In genomic region chr9:107650321-107650720, GRCh38 we compare ENCODE assay signal across 23 cellular contexts.
A peak's percentile ranks its signal among the peaks of the same experiment; 100 is the strongest.
DNase-seq lines count a peak whose midpoint lies in the region; ATAC-seq, FAIRE-seq and TF ChIP-seq lines count a peak whose summit lies in the region.
"Had no signal": no experiment of that assay in that cellular context is flagged by ENCODE, and none has a peak within 500 bp of the region (broad histone marks: within the 10 kb centered on the region; RNA-seq: fewer than 3 reads in every experiment).

No MANE protein-coding gene starts in this region.

- FAIRE-seq in astrocyte (lab: Jason Lieb, UNC) = no peak
- FAIRE-seq: TTC549 had no signal

- no peaks in the 10 kb centered on the region for H3K36me3 ChIP-seq in astrocyte (ENCODE audit: insufficient read depth, low read length)
- H3K36me3 ChIP-seq: BLaER1, prostate gland had no signal

- H3K4me2 ChIP-seq in astrocyte (ENCODE audit: low read length) = peak overlapping the region; percentile 58
- H3K4me2 ChIP-seq: BLaER1 had no signal

- peak overlapping the region; percentile 20 for H2AFZ ChIP-seq in astrocyte (ENCODE audit: low read depth, low read length)

- no peak overlapping the region for H3K9ac ChIP-seq in astrocyte (ENCODE audit: low read length)
- H3K9ac ChIP-seq: BLaER1 had no signal

- TF ChIP-seq CTCF in HFFc6 (IDR thresholded peaks at IDR 0.05) (no peak), astrocyte (IDR thresholded peaks at IDR 0.05; ENCODE audit: insufficient read depth, low read depth, low read length) (no peak)

- H4K20me1 ChIP-seq in astrocyte (ENCODE audit: insufficient read depth, low read length) = no peaks in the 10 kb centered on the region
- H4K20me1 ChIP-seq: BLaER1 had no signal

- H3K79me2 ChIP-seq in astrocyte (ENCODE audit: insufficient read depth, low read length) = no peaks in the 10 kb centered on the region

- H3K27ac Mint-ChIP-seq in HFFc6 (peak overlapping the region; percentile 54), astrocyte (ENCODE audit: unreplicated experiment) (no peak overlapping the region)
- H3K27ac Mint-ChIP-seq in naive thymus-derived CD8-positive, alpha-beta T cell = no peak overlapping the region
- H3K27ac Mint-ChIP-seq: activated CD4-positive, alpha-beta T cell treated with anti-CD3 and anti-CD28 coated beads, Interleukin-2, amount 10 ng/mL, durations not matched to agents 7 days and 5 days; activated naive CD8-positive, alpha-beta T cell treated with anti-CD3 and anti-CD28 coated beads, Interleukin-2, amount 50 U/mL, for 24 hours; natural killer cell treated with Interleukin-12 subunit alpha and Interleukin-12 subunit beta and Interleukin-15 and Interleukin-18, amount 100 ng/mL, for 72 hours; type B pancreatic cell had no signal

- H3K4me1 Mint-ChIP-seq in HFFc6 (ENCODE audit: low read depth) = peaks cover 11% of the 10 kb centered on the region
- H3K4me1 Mint-ChIP-seq in astrocyte (ENCODE audit: low read depth, unreplicated experiment) = peaks cover 3% of the 10 kb centered on the region
- peaks cover 0 to 3% (median 0%) of the 10 kb centered on the region in 4 donors for H3K4me1 Mint-ChIP-seq in naive thymus-derived CD8-positive, alpha-beta T cell
- H3K4me1 Mint-ChIP-seq: activated CD4-positive, alpha-beta T cell treated with anti-CD3 and anti-CD28 coated beads, Interleukin-2, amount 10 ng/mL, durations not matched to agents 7 days and 5 days; activated naive CD8-positive, alpha-beta T cell treated with anti-CD3 and anti-CD28 coated beads, Interleukin-2, amount 50 U/mL, for 24 hours had no signal

- no peak overlapping the region for H3K27ac ChIP-seq in astrocyte (ENCODE audit: low read depth, low read length)
- H3K27ac ChIP-seq: BLaER1, epithelial cell of prostate, prostate gland, skin epidermis had no signal

- H3K4me3 Mint-ChIP-seq in HFFc6 (no peak overlapping the region), astrocyte (ENCODE audit: unreplicated experiment) (no peak overlapping the region)
- H3K4me3 Mint-ChIP-seq in naive thymus-derived CD8-positive, alpha-beta T cell = no peak overlapping the region
- H3K4me3 Mint-ChIP-seq: activated CD4-positive, alpha-beta T cell treated with anti-CD3 and anti-CD28 coated beads, Interleukin-2, amount 10 ng/mL, durations not matched to agents 7 days and 5 days; activated naive CD8-positive, alpha-beta T cell treated with anti-CD3 and anti-CD28 coated beads, Interleukin-2, amount 50 U/mL, for 24 hours; natural killer cell treated with Interleukin-12 subunit alpha and Interleukin-12 subunit beta and Interleukin-15 and Interleukin-18, amount 100 ng/mL, for 72 hours; type B pancreatic cell had no signal

- H3K27me3 Mint-ChIP-seq in HFFc6 (ENCODE audit: insufficient read depth) = peaks cover 9% of the 10 kb centered on the region
- peaks cover 32% of the 10 kb centered on the region for H3K27me3 Mint-ChIP-seq in astrocyte (ENCODE audit: low read depth, unreplicated experiment)
- peaks cover 0 to 29% (median 4%) of the 10 kb centered on the region in 5 donors for H3K27me3 Mint-ChIP-seq in naive thymus-derived CD8-positive, alpha-beta T cell
- H3K27me3 Mint-ChIP-seq: natural killer cell treated with Interleukin-12 subunit alpha and Interleukin-12 subunit beta and Interleukin-15 and Interleukin-18, amount 100 ng/mL, for 72 hours had no signal

- H3K4me1 ChIP-seq in astrocyte (ENCODE audit: insufficient read depth, low read length) = peaks cover 11% of the 10 kb centered on the region
- H3K4me1 ChIP-seq: prostate gland had no signal

- no peaks in the 10 kb centered on the region for H3K36me3 Mint-ChIP-seq in HFFc6 (ENCODE audit: low read depth)
- no peaks in the 10 kb centered on the region for H3K36me3 Mint-ChIP-seq in astrocyte (ENCODE audit: low read depth, unreplicated experiment)
- no peaks in the 10 kb centered on the region for H3K36me3 Mint-ChIP-seq in naive thymus-derived CD8-positive, alpha-beta T cell
- H3K36me3 Mint-ChIP-seq: natural killer cell treated with Interleukin-12 subunit alpha and Interleukin-12 subunit beta and Interleukin-15 and Interleukin-18, amount 100 ng/mL, for 72 hours; type B pancreatic cell had no signal

- no peak for ATAC-seq in naive thymus-derived CD8-positive, alpha-beta T cell
- ATAC-seq: activated naive CD8-positive, alpha-beta T cell treated with anti-CD3 and anti-CD28 coated beads, Interleukin-2, amount 50 U/mL, for 24 hours; left cardiac atrium had no signal

- H3K4me3 ChIP-seq in astrocyte (ENCODE audit: insufficient read depth, low read depth, low read length) = no peak overlapping the region
- H3K4me3 ChIP-seq: BLaER1, prostate gland, skin epidermis had no signal

- H3K27me3 ChIP-seq in astrocyte (ENCODE audit: insufficient read depth, low read length) = no peaks in the 10 kb centered on the region
- H3K27me3 ChIP-seq: BLaER1 had no signal

- H3K9me3 ChIP-seq in astrocyte (ENCODE audit: insufficient read depth, low read depth, low read length) = no peaks in the 10 kb centered on the region
- H3K9me3 ChIP-seq: BLaER1, prostate gland had no signal

- POLR2A ChIA-PET in naive thymus-derived CD8-positive, alpha-beta T cell (lab: Charles Lee) = no interaction called here

- peak; percentile 61 for DNase-seq in HFFc6
- peak; percentile 89 for DNase-seq in astrocyte (ENCODE audit: low read depth)
- DNase-seq in hepatic stellate cell (ENCODE audit: low spot score) = peak; percentile 26
- DNase-seq in NCI-H524 treated with DMSO at 0.1 percent for 48 hours (lab: John Stamatoyannopoulos, UW) = no peak
- no peak for DNase-seq in naive thymus-derived CD8-positive, alpha-beta T cell
- DNase-seq in superior temporal gyrus (ENCODE audit: extremely low spot score) = no peak
- DNase-seq in UCSD-AML1 (lab: John Stamatoyannopoulos, UW; ENCODE audit: unreplicated experiment) = no peak
- DNase-seq: activated CD4-positive, alpha-beta T cell treated with anti-CD3 and anti-CD28 coated beads, Interleukin-2, amount 10 ng/mL, durations not matched to agents 7 days and 5 days; activated CD8-positive, alpha-beta memory T cell treated with anti-CD3 and anti-CD28 coated beads, Interleukin-2, amount 50 U/mL, for 48 hours; activated naive CD8-positive, alpha-beta T cell treated with anti-CD3 and anti-CD28 coated beads, Interleukin-2, amount 50 U/mL, for 24 hours; left cardiac atrium; NCI-H1436 treated with DMSO at 0.1 percent for 48 hours; NCI-H2171 treated with DMSO at 0.1 percent for 48 hours; NCI-H69; stimulated activated CD4-positive, alpha-beta T cell treated with anti-CD3 and anti-CD28 coated beads, Interleukin-2, amount 100 ng/mL, for 24 hours; stimulated activated naive CD4-positive, alpha-beta T cell treated with Interleukin-2 at 50 U/mL for 16 hours had no signal

- H3K9me3 Mint-ChIP-seq in HFFc6 (no peaks in the 10 kb centered on the region), astrocyte (ENCODE audit: unreplicated experiment) (peaks cover 3% of the 10 kb centered on the region)
- H3K9me3 Mint-ChIP-seq in naive thymus-derived CD8-positive, alpha-beta T cell = peaks cover 0 to 5% (median 0%) of the 10 kb centered on the region in 9 donors
- H3K9me3 Mint-ChIP-seq: activated CD4-positive, alpha-beta T cell treated with anti-CD3 and anti-CD28 coated beads, Interleukin-2, amount 10 ng/mL, durations not matched to agents 7 days and 5 days; natural killer cell treated with Interleukin-12 subunit alpha and Interleukin-12 subunit beta and Interleukin-15 and Interleukin-18, amount 100 ng/mL, for 72 hours had no signal

Comparison
In these comparisons a context has a peak if more than half of its experiments do, and no peak if none do; other contexts are left out.
1. DNase-seq: peak in HFFc6 (single experiment), astrocyte (single experiment) and hepatic stellate cell (single experiment); none in NCI-H524 treated with DMSO at 0.1 percent for 48 hours (single experiment), naive thymus-derived CD8-positive, alpha-beta T cell (0 of 10), superior temporal gyrus (single experiment) and UCSD-AML1 (single experiment).